ENCODE assay signal across 21 cellular contexts in genomic region chr17:82345151-82345976, GRCh38. TPM values are rescaled to one million over a fixed set of nuclear protein-coding genes. Genes with fewer than 3 reads are reported as not detected.
"Had no signal": no experiment of that assay in that cellular context is flagged by ENCODE, and none has a peak within 500 bp of the region (broad histone marks: within the 10 kb centered on the region; RNA-seq: fewer than 3 reads in every experiment).

No MANE protein-coding gene starts in this region.

- FAIRE-seq: bronchial epithelial cell, colon had no signal

- H3K36me3 ChIP-seq: ascending aorta, esophagus squamous epithelium, prostate gland, upper lobe of left lung had no signal

- H3K9me3 ChIP-seq: ascending aorta, esophagus squamous epithelium, mucosa of descending colon, prostate gland, upper lobe of left lung had no signal

- H3K4me3 ChIP-seq: ascending aorta, esophagus squamous epithelium, mucosa of descending colon, prostate gland, upper lobe of left lung had no signal

- H3K4me1 ChIP-seq: ascending aorta, esophagus squamous epithelium, prostate gland, upper lobe of left lung had no signal

- ATAC-seq: activated CD8-positive, alpha-beta T cell treated with anti-CD3 and anti-CD28 coated beads, Interleukin-2, amount 10 ng/mL, durations not matched to agents 7 days and 5 days; activated naive CD8-positive, alpha-beta T cell treated with anti-CD3 and anti-CD28 coated beads, Interleukin-2, amount 50 U/mL, for 24 hours; sciatic nerve had no signal

- H3K27me3 ChIP-seq: ascending aorta, upper lobe of left lung had no signal

- H3K27ac ChIP-seq: ascending aorta, esophagus squamous epithelium, prostate gland had no signal

- DNase-seq: activated CD4-positive, alpha-beta T cell treated with anti-CD3 and anti-CD28 coated beads for 4 hours; activated CD8-positive, alpha-beta T cell treated with anti-CD3 and anti-CD28 coated beads, Interleukin-2, amount 10 ng/mL, durations not matched to agents 7 days and 5 days; activated naive CD4-positive, alpha-beta T cell treated with Interleukin-2 at 50 U/mL for 16 hours; activated naive CD8-positive, alpha-beta T cell treated with anti-CD3 and anti-CD28 coated beads, Interleukin-2, amount 50 U/mL, for 24 hours; esophagus squamous epithelium; foreskin fibroblast; glutamatergic neuron; immature natural killer cell; mammary epithelial cell; natural killer cell; occipital lobe; stimulated activated CD4-positive, alpha-beta T cell treated with anti-CD3 and anti-CD28 coated beads, Interleukin-2, amount 100 ng/mL, for 24 hours; stimulated activated naive CD4-positive, alpha-beta T cell treated with Interleukin-2 at 50 U/mL for 16 hours had no signal

RNA-seq across cellular contexts. Expression of gene TEX19, which starts 13.7 kb away (rescaled TPM):
- total RNA-seq: activated CD8-positive, alpha-beta T cell treated with anti-CD3 and anti-CD28 coated beads, Interleukin-2, amount 10 ng/mL, durations not matched to agents 7 days and 5 days; ascending aorta; bronchial epithelial cell; esophagus squamous epithelium; left colon; mammary epithelial cell; mucosa of descending colon; natural killer cell; occipital lobe; sciatic nerve; upper lobe of left lung had no signal
- polyA plus RNA-seq: immature natural killer cell, mammary epithelial cell had no signal

RNA-seq across cellular contexts. Expression of gene UTS2R, which starts 26.2 kb away (rescaled TPM):
- total RNA-seq: activated CD8-positive, alpha-beta T cell treated with anti-CD3 and anti-CD28 coated beads, Interleukin-2, amount 10 ng/mL, durations not matched to agents 7 days and 5 days; ascending aorta; bronchial epithelial cell; esophagus squamous epithelium; left colon; mammary epithelial cell; mucosa of descending colon; occipital lobe; prostate gland; sciatic nerve had no signal
- polyA plus RNA-seq: immature natural killer cell, mammary epithelial cell had no signal

RNA-seq across cellular contexts. Expression of gene CD7, which starts 28.0 kb away (rescaled TPM):
- total RNA-seq: bronchial epithelial cell, mammary epithelial cell, occipital lobe had no signal
- polyA plus RNA-seq: mammary epithelial cell had no signal
